8 cellular contexts compared by ENCODE assay signal in the genomic region with DNA sequence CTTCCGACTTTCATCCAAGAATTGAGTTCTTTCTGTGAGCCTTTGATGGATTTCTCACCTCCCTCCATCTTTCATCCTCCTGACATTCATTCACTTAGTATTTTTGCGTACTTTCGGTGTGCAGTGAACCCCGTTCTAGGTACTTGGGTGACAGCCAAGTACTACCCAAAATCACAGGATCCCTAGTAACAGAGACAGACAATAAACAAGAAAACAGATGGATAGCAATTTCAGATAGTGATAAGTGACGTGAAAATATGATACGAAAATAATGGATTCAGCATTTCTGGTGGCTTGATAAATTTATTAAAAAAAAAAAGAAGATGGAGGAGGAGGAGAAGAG. TPM values are rescaled to one million over a fixed set of nuclear protein-coding genes. Genes with fewer than 3 reads are reported as not detected.
DNase-seq lines count a peak whose midpoint lies in the region; ATAC-seq and TF ChIP-seq lines count a peak whose summit lies in the region.

No MANE protein-coding gene starts in this region.

- WGBS in adrenal gland, 4 donors, result 0 to 1% (median 0%) methylated on average over 6 of the region's 6 CpGs
- 33 to 58% methylated on average over 2 to 4 of the region's 6 CpGs for WGBS in mesodermal cell (ENCODE audit: insufficient coverage in 2 of 2), 2 experiments

- peaks cover 4 to 17% of the 10 kb centered on the region in 2 donors for H3K4me1 ChIP-seq in adrenal gland (replicated peaks in 1 of 2)
- H3K4me1 ChIP-seq in mesodermal cell (ENCODE audit: control insufficient read depth, insufficient read depth, low read length, poor library complexity, severe bottlenecking), result peaks cover 8% of the 10 kb centered on the region

- H3K4me1 Mint-ChIP-seq in HFFc6 (ENCODE audit: low read depth), result peaks cover 32% of the 10 kb centered on the region

- DNase-seq in BJ (ENCODE audit: low read depth) (no peak), HFFc6 (no peak), adrenal gland (no peak), COLO668 (lab: John Stamatoyannopoulos, UW; ENCODE audit: unreplicated experiment) (no peak), NCI-H1048 (lab: John Stamatoyannopoulos, UW) (no peak), GM13977 (ENCODE audit: low spot score) (no peak)

- in situ Hi-C loops in GM13977 (cut with MboI; ENCODE audit: low pct_unique_long_range_greater_than_20kb, low sequenced_read_pairs, unreplicated experiment), result loop anchor here (10.0 to 25.0 kb wide), 2 partner anchors 162 to 409 kb away; no protein-coding TSS in a partner anchor

- H3K27ac Mint-ChIP-seq in HFFc6, result peak overlapping the region; percentile 87

- H3K4me3 Mint-ChIP-seq in HFFc6, result peak overlapping the region; percentile 98

- no peak for TF ChIP-seq POLR2A in adrenal gland (IDR thresholded peaks at IDR 0.05)

- H3K9me3 ChIP-seq in adrenal gland (replicated peaks in 1 of 3) (no peaks in the 10 kb centered on the region), mesodermal cell (ENCODE audit: control insufficient read depth, low read length) (no peaks in the 10 kb centered on the region)

- TF ChIP-seq CTCF in BJ (IDR thresholded peaks at IDR 0.05; ENCODE audit: insufficient read depth, low read depth, low read length) (no peak), HFFc6 (IDR thresholded peaks at IDR 0.05) (no peak), adrenal gland (IDR thresholded peaks at IDR 0.05) (no peak), GM13977 (IDR thresholded peaks at IDR 0.05; ENCODE audit: extremely low read depth, insufficient read depth, missing control alignments) (no peak)

- H3K36me3 Mint-ChIP-seq in HFFc6 (ENCODE audit: low read depth), result peaks cover 4% of the 10 kb centered on the region; the same call in 1 of the 2 replicates

- H3K27ac ChIP-seq in adrenal gland (peak overlapping the region in 4 of 5 donors; percentile 92 to 98 (median 94)), mesodermal cell (ENCODE audit: low read depth, low read length, severe bottlenecking) (peak overlapping the region; percentile 33)

- no peaks in the 10 kb centered on the region for H3K27me3 ChIP-seq in BJ (ENCODE audit: control insufficient read depth, insufficient read depth, low read length)
- H3K27me3 ChIP-seq in adrenal gland, result no peaks in the 10 kb centered on the region

- intact Hi-C loops in adrenal gland (cut with DNase I), result no loop called here

- no peaks in the 10 kb centered on the region for H3K9me3 Mint-ChIP-seq in HFFc6

- POLR2A ChIA-PET in BJ (lab: Charles Lee), result no interaction called here

- no peak for ATAC-seq in GM21360 (IDR thresholded peaks at IDR 0.05; ENCODE audit: unreplicated experiment)

- H3K36me3 ChIP-seq in BJ (ENCODE audit: control insufficient read depth, insufficient read depth, low read length), result no peaks in the 10 kb centered on the region
- no peaks in the 10 kb centered on the region for H3K36me3 ChIP-seq in adrenal gland (replicated peaks in 1 of 2)
- H3K36me3 ChIP-seq in mesodermal cell (ENCODE audit: control insufficient read depth, insufficient read depth, low read length), result peaks cover 8% of the 10 kb centered on the region

- CTCF ChIA-PET in BJ (lab: Yijun Ruan, JAX), result interaction anchor here (1.6 kb wide), 1 partner anchor 128 kb away, joined by 7 read pairs; no protein-coding TSS in a partner anchor

- peak overlapping the region; percentile 79 for H3K4me3 ChIP-seq in BJ (ENCODE audit: low read depth, low read length)
- H3K4me3 ChIP-seq in adrenal gland, result peak overlapping the region in 2 of 4 donors; percentile 68 to 98
- H3K4me3 ChIP-seq in mesodermal cell (ENCODE audit: extremely low read depth, insufficient read depth, low read length, poor library complexity, severe bottlenecking), result peak overlapping the region; percentile 81

- no peaks in the 10 kb centered on the region for H3K27me3 Mint-ChIP-seq in HFFc6 (ENCODE audit: insufficient read depth)

RNA-seq across cellular contexts. Expression of a gene that starts 0.3 kb away (rescaled TPM):
- polyA plus RNA-seq in BJ (2011; rRNA removed) (22.8 and 47.4 TPM in 2 replicates), adrenal gland (10 to 100 TPM; 13.5 to 32.0 (median 17.0) TPM)
- 12.5 and 15.4 TPM in 2 replicates for polyA minus RNA-seq in BJ (2011; rRNA and poly(A)+ RNA removed)
- total RNA-seq in HFFc6 (2021; fragmentation: NEBNext Ultra II Directional; extraction: Animal tissue kit (Norgen Biotek cat#: 25700)), result 10 to 100 TPM; 55.7 to 68.0 (median 62.7) TPM
- total RNA-seq in adrenal gland, result 10 to 100 TPM; 33.7 to 57.7 (median 43.9) TPM
- 54.5 TPM for polyA plus RNA-seq in mesodermal cell (2013, experiment 1 of 2)
- 63.4 TPM for polyA plus RNA-seq in mesodermal cell (2013, experiment 2 of 2)
